32 cellular contexts compared by ENCODE assay signal in the genomic region with DNA sequence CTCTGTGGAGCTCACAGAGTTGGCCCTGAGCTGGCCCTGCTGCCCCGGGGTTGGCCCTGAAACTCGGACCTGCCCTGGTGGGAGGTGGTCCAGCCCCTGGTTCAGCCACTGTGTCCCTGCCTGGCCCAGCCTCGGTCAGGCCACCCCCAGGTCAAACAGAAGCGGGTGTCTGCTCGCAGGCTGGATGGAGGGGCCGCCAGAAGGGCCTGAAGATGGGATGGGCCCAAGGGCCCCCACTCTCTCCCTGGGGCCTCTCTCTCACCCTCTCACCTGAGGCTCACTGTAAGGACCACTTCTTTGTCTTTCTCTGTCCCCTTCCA. TPM values are rescaled to one million over a fixed set of nuclear protein-coding genes. Genes with fewer than 3 reads are reported as not detected.
DNase-seq lines count a peak whose midpoint lies in the region; ATAC-seq and TF ChIP-seq lines count a peak whose summit lies in the region.
"Had no signal": no experiment of that assay in that cellular context is flagged by ENCODE, and none has a peak within 500 bp of the region (broad histone marks: within the 10 kb centered on the region; RNA-seq: fewer than 3 reads in every experiment).

No MANE protein-coding gene starts in this region.

- H3K9me3 ChIP-seq in PC-9 (ENCODE audit: insufficient read depth, low read depth) = no peaks in the 10 kb centered on the region
- no peaks in the 10 kb centered on the region for H3K9me3 ChIP-seq in neural progenitor cell (ENCODE audit: low read depth)
- no peaks in the 10 kb centered on the region for H3K9me3 ChIP-seq in osteoblast (ENCODE audit: low read depth, low read length)
- H3K9me3 ChIP-seq: esophagus squamous epithelium, SJSA1, spleen had no signal

- H3K27ac ChIP-seq in GM23338 (ENCODE audit: low read depth) (peak overlapping the region; percentile 99), PC-9 (peak overlapping the region; percentile 56), neural progenitor cell (no peak overlapping the region), osteoblast (ENCODE audit: low read depth, low read length) (no peak overlapping the region)
- H3K27ac ChIP-seq: esophagus squamous epithelium, HL-60, parathyroid adenoma, SJSA1, spleen had no signal

- peaks cover 52% of the 10 kb centered on the region for H3K4me1 ChIP-seq in GM23338 (ENCODE audit: insufficient read depth)
- peaks cover 54% of the 10 kb centered on the region for H3K4me1 ChIP-seq in PC-9 (replicated peaks; ENCODE audit: insufficient read depth)
- peaks cover 25% of the 10 kb centered on the region for H3K4me1 ChIP-seq in neural progenitor cell
- peaks cover 2% of the 10 kb centered on the region for H3K4me1 ChIP-seq in osteoblast (ENCODE audit: insufficient read depth, low read length)
- H3K4me1 ChIP-seq: parathyroid adenoma had no signal

- peak overlapping the region; percentile 43 for H3K4me3 ChIP-seq in GM23338
- no peak overlapping the region for H3K4me3 ChIP-seq in PC-9
- H3K4me3 ChIP-seq in neural progenitor cell = no peak overlapping the region
- H3K4me3 ChIP-seq in osteoblast (ENCODE audit: insufficient read depth, low read length) = no peak overlapping the region
- H3K4me3 ChIP-seq: esophagus squamous epithelium, lung, SJSA1, spleen had no signal

- POLR2A ChIA-PET in PC-9 (lab: Charles Lee; ENCODE audit: unreplicated experiment) = interaction anchor here (0.6 kb wide), 2 partner anchors 22 to 118 kb away, joined by 3 to 5 read pairs; no protein-coding TSS in a partner anchor

- H3K36me3 ChIP-seq in GM23338 (ENCODE audit: insufficient read depth) (no peaks in the 10 kb centered on the region), PC-9 (ENCODE audit: low read depth) (no peaks in the 10 kb centered on the region), neural progenitor cell (no peaks in the 10 kb centered on the region), osteoblast (ENCODE audit: insufficient read depth, low read length) (no peaks in the 10 kb centered on the region)
- H3K36me3 ChIP-seq: esophagus squamous epithelium, SJSA1, spleen had no signal

- peaks cover 52% of the 10 kb centered on the region for H3K4me1 Mint-ChIP-seq in GM23338
- peaks cover 14% of the 10 kb centered on the region for H3K4me1 Mint-ChIP-seq in neural progenitor cell
- H3K4me1 Mint-ChIP-seq: activated T-helper 17 cell treated with anti-CD3 and anti-CD28 coated beads, Interleukin-2, amount 50 U/mL, for 72 hours had no signal

- no peaks in the 10 kb centered on the region for H3K9me2 ChIP-seq in GM23338 (ENCODE audit: insufficient read depth)
- H3K9me2 ChIP-seq in PC-9 (ENCODE audit: insufficient read depth) = no peaks in the 10 kb centered on the region

- no peak overlapping the region for H3K9ac ChIP-seq in neural progenitor cell
- H3K9ac ChIP-seq: parathyroid adenoma had no signal

- H2AFZ ChIP-seq in GM23338 (no peak overlapping the region), PC-9 (no peak overlapping the region), neural progenitor cell (replicated peaks) (peak overlapping the region; percentile 5), osteoblast (ENCODE audit: low read length) (no peak overlapping the region)
- H2AFZ ChIP-seq: parathyroid adenoma had no signal

- H4K20me1 ChIP-seq in GM23338 (replicated peaks; ENCODE audit: insufficient read depth) (no peaks in the 10 kb centered on the region), PC-9 (ENCODE audit: insufficient read depth) (no peaks in the 10 kb centered on the region), neural progenitor cell (ENCODE audit: low read depth) (no peaks in the 10 kb centered on the region), osteoblast (ENCODE audit: insufficient read depth, low read length) (no peaks in the 10 kb centered on the region)

- H3K27me3 ChIP-seq in GM23338 (ENCODE audit: insufficient read depth) = no peaks in the 10 kb centered on the region
- no peaks in the 10 kb centered on the region for H3K27me3 ChIP-seq in PC-9 (ENCODE audit: insufficient read depth, low read depth)
- H3K27me3 ChIP-seq in neural progenitor cell = no peaks in the 10 kb centered on the region
- H3K27me3 ChIP-seq in osteoblast (ENCODE audit: insufficient read depth, low read length) = no peaks in the 10 kb centered on the region
- H3K27me3 ChIP-seq: SJSA1, spleen had no signal

- intact Hi-C loops in PC-9 (cut with micrococcal nuclease; ENCODE audit: unreplicated experiment) = no loop called here
- intact Hi-C loops in left ventricle myocardium superior (cut with micrococcal nuclease) = no loop called here

- ATAC-seq in GM23338 (peak; percentile 29; the same call in 1 of the 3 replicates), left ventricle myocardium superior (peak; percentile 34), HG03469 (IDR thresholded peaks at IDR 0.05; ENCODE audit: unreplicated experiment) (no peak)
- ATAC-seq: activated CD4-positive, CD25-positive, alpha-beta regulatory T cell treated with anti-CD3 and anti-CD28 coated beads, Interleukin-2, amount 50 U/mL, for 24 hours; activated T-helper 17 cell treated with anti-CD3 and anti-CD28 coated beads, Interleukin-2, amount 50 U/mL, for 72 hours had no signal

- DNase-seq in GM23338 (ENCODE audit: low spot score) (no peak), PC-9 (no peak), left ventricle myocardium superior (no peak), neural progenitor cell (ENCODE audit: low spot score) (no peak), osteoblast (ENCODE audit: insufficient read length, low spot score, missing footprints) (no peak), DMS 273 (lab: John Stamatoyannopoulos, UW; ENCODE audit: unreplicated experiment) (no peak), NCI-H1105 (lab: John Stamatoyannopoulos, UW) (no peak)
- DNase-seq: activated CD4-positive, alpha-beta memory T cell treated with anti-CD3 and anti-CD28 coated beads for 36 hours; activated CD8-positive, alpha-beta memory T cell treated with anti-CD3 and anti-CD28 coated beads, Interleukin-2, amount 50 U/mL, for 4 hours; activated naive CD4-positive, alpha-beta T cell treated with anti-CD3 and anti-CD28 coated beads, Interleukin-2, amount 50 U/mL, for 16 hours; amniotic stem cell; COR-L47; cortex of kidney; esophagus squamous epithelium; foreskin melanocyte; GDM1; hippocampal formation; NCI-H1048; NCI-H187 treated with DMSO at 0.1 percent for 48 hours; NCI-H526 treated with DMSO at 0.1 percent for 48 hours; T-helper 1 cell had no signal

- H3K79me2 ChIP-seq in GM23338 (replicated peaks; ENCODE audit: insufficient read depth) (no peaks in the 10 kb centered on the region), PC-9 (ENCODE audit: low read depth) (no peaks in the 10 kb centered on the region), neural progenitor cell (ENCODE audit: low read depth) (no peaks in the 10 kb centered on the region), osteoblast (ENCODE audit: insufficient read depth, low read length) (no peaks in the 10 kb centered on the region)
- H3K79me2 ChIP-seq: parathyroid adenoma had no signal

- H3K36me3 Mint-ChIP-seq in GM23338 (ENCODE audit: low read depth) (peaks cover 8% of the 10 kb centered on the region; the same call in 2 of the 3 replicates), neural progenitor cell (peaks cover 13% of the 10 kb centered on the region)
- H3K36me3 Mint-ChIP-seq: activated CD4-positive, alpha-beta memory T cell treated with anti-CD3 and anti-CD28 coated beads for 36 hours; IgD-negative memory B cell had no signal

- CTCF ChIA-PET in PC-9 (lab: Charles Lee) = interaction anchor here (0.6 kb wide), 1 partner anchor 78 kb away, joined by 3 read pairs; no protein-coding TSS in a partner anchor

- peak overlapping the region; percentile 95 for H3K27ac Mint-ChIP-seq in GM23338
- no peak overlapping the region for H3K27ac Mint-ChIP-seq in neural progenitor cell
- H3K27ac Mint-ChIP-seq: activated CD4-positive, alpha-beta memory T cell treated with anti-CD3 and anti-CD28 coated beads for 36 hours; activated T-helper 17 cell treated with anti-CD3 and anti-CD28 coated beads, Interleukin-2, amount 50 U/mL, for 72 hours; IgD-negative memory B cell; nephron had no signal

- no peaks in the 10 kb centered on the region for H3K9me3 Mint-ChIP-seq in GM23338
- no peaks in the 10 kb centered on the region for H3K9me3 Mint-ChIP-seq in neural progenitor cell
- H3K9me3 Mint-ChIP-seq: activated CD4-positive, alpha-beta memory T cell treated with anti-CD3 and anti-CD28 coated beads for 36 hours; activated T-helper 17 cell treated with anti-CD3 and anti-CD28 coated beads, Interleukin-2, amount 50 U/mL, for 72 hours; IgD-negative memory B cell; nephron had no signal

- H3K27me3 Mint-ChIP-seq in GM23338 (ENCODE audit: insufficient read depth, low read depth, poor library complexity) (peaks cover 28% of the 10 kb centered on the region), neural progenitor cell (ENCODE audit: insufficient read depth, low read depth) (no peaks in the 10 kb centered on the region)
- H3K27me3 Mint-ChIP-seq: activated CD4-positive, alpha-beta memory T cell treated with anti-CD3 and anti-CD28 coated beads for 36 hours; activated T-helper 17 cell treated with anti-CD3 and anti-CD28 coated beads, Interleukin-2, amount 50 U/mL, for 72 hours had no signal

- peaks cover 29% of the 10 kb centered on the region for H3F3A ChIP-seq in GM23338 (replicated peaks; ENCODE audit: low read depth)
- peaks cover 26% of the 10 kb centered on the region for H3F3A ChIP-seq in PC-9 (ENCODE audit: insufficient read depth, low read depth)
- H3F3A ChIP-seq in neural progenitor cell (ENCODE audit: low read depth) = peaks cover 22% of the 10 kb centered on the region

- no TSS peak for BruUV-seq in PC-9 (replicated peaks; lab: Mats Ljungman, UMichigan)

- TF ChIP-seq CTCF in GM23338 (conservative IDR thresholded peaks at IDR 0.05; ENCODE audit: low read depth in 2 of 2) = no peak
- TF ChIP-seq CTCF in PC-9 (conservative IDR thresholded peaks at IDR 0.05) = no peak
- TF ChIP-seq CTCF in neural progenitor cell (IDR thresholded peaks at IDR 0.05) = no peak
- no peak for TF ChIP-seq CTCF in osteoblast (IDR thresholded peaks at IDR 0.05; ENCODE audit: extremely low read depth, low read depth, low read length)

- H3K4me2 ChIP-seq in GM23338 (peak overlapping the region; percentile 79), PC-9 (peak overlapping the region; percentile 52), neural progenitor cell (peak overlapping the region; percentile 39), osteoblast (ENCODE audit: insufficient read depth, low read length) (no peak overlapping the region)

- H3K4me3 Mint-ChIP-seq in GM23338 (peak overlapping the region; percentile 57), neural progenitor cell (no peak overlapping the region)
- H3K4me3 Mint-ChIP-seq: activated CD4-positive, alpha-beta memory T cell treated with anti-CD3 and anti-CD28 coated beads for 36 hours; activated T-helper 17 cell treated with anti-CD3 and anti-CD28 coated beads, Interleukin-2, amount 50 U/mL, for 72 hours; IgD-negative memory B cell; nephron had no signal

TF ChIP-seq in GM23338, 12 proteins besides CTCF, POLR2A, EP300 and RAD21 (continues in another document):
- no peak for TF ChIP-seq ZNF331 (CRISPR knock-in tag; IDR thresholded peaks at IDR 0.05; ENCODE audit: low read depth)

RNA-seq across cellular contexts. Expression of gene B3GNT7, which starts 25.1 kb away (rescaled TPM):
- 78.1 and 89.4 TPM in 2 replicates for total RNA-seq in GM23338 (2014; rRNA removed; shearing (Covaris generic))
- polyA plus RNA-seq in GM23338 (2016; fragmentation: Nextera tagmentation; extraction: Ambion mirVana) = 44.2 and 47.1 TPM in 2 replicates
- total RNA-seq in PC-9 (2021) = 14.0 and 25.8 TPM in 2 replicates
- total RNA-seq in left ventricle myocardium superior = 8.1 TPM
- total RNA-seq in neural progenitor cell (ENCODE audit: low replicate concordance) = 0.90 and 1.5 TPM in 2 replicates
- total RNA-seq in osteoblast = 0.29 and 0.72 TPM in 2 replicates
- total RNA-seq: activated CD4-positive, alpha-beta memory T cell treated with anti-CD3 and anti-CD28 coated beads for 36 hours; SJSA1 had no signal
- polyA plus RNA-seq: keratinocyte had no signal

Comparison
In these comparisons a context has a peak if more than half of its experiments do, and no peak if none do; other contexts are left out.
1. H3K27ac ChIP-seq: peak in GM23338 (single experiment) and PC-9 (single experiment); none in neural progenitor cell (single experiment) and osteoblast (single experiment).